Comparison of ENCODE assay signal across 10 cellular contexts in genomic region chr6:37244430-37245310, GRCh38. TPM values are rescaled to one million over a fixed set of nuclear protein-coding genes. Genes with fewer than 3 reads are reported as not detected.
DNase-seq lines count a peak whose midpoint lies in the region; FAIRE-seq and TF ChIP-seq lines count a peak whose summit lies in the region.
"Had no signal": no experiment of that assay in that cellular context is flagged by ENCODE, and none has a peak within 500 bp of the region (broad histone marks: within the 10 kb centered on the region; RNA-seq: fewer than 3 reads in every experiment).

No MANE protein-coding gene starts in this region.

- no peaks in the 10 kb centered on the region for H3K9me2 ChIP-seq in MM.1S (replicated peaks; ENCODE audit: insufficient read depth, low read length)

- H3K4me2 ChIP-seq in keratinocyte (ENCODE audit: control insufficient read depth, extremely low read depth, insufficient read depth, low read depth, low read length) (peak overlapping the region; percentile 39), MM.1S (ENCODE audit: low read depth, low read length) (no peak overlapping the region)

- H3K9me1 ChIP-seq in keratinocyte (ENCODE audit: control insufficient read depth, extremely low read depth, insufficient read depth, low read length) = no peaks in the 10 kb centered on the region

- H3K79me2 ChIP-seq in keratinocyte (ENCODE audit: control insufficient read depth, insufficient read depth, low read length) (no peaks in the 10 kb centered on the region), MM.1S (ENCODE audit: low read length) (no peaks in the 10 kb centered on the region)

- no peaks in the 10 kb centered on the region for H3K27me3 ChIP-seq in keratinocyte (ENCODE audit: control insufficient read depth, extremely low read depth, insufficient read depth, low read length)
- no peaks in the 10 kb centered on the region for H3K27me3 ChIP-seq in suprapubic skin
- H3K27me3 ChIP-seq in MM.1S (replicated peaks; ENCODE audit: insufficient read depth, low read length) = no peaks in the 10 kb centered on the region

- H3K4me3 ChIP-seq in astrocyte of the spinal cord (ENCODE audit: low read depth, low read length) (no peak overlapping the region), keratinocyte (ENCODE audit: control insufficient read depth in 2 of 3, extremely low read depth in 1 of 3, insufficient read depth in 2 of 3, low read depth in 1 of 3, low read length in 3 of 3) (peak overlapping the region in 1 of 3 experiments; percentile 9), suprapubic skin (no peak overlapping the region), MM.1S (ENCODE audit: low read length) (no peak overlapping the region)

- H4K20me1 ChIP-seq in keratinocyte (ENCODE audit: control insufficient read depth, extremely low read depth, insufficient read depth, low read length) (no peaks in the 10 kb centered on the region), MM.1S (ENCODE audit: insufficient read depth, low read length) (no peaks in the 10 kb centered on the region)

- H3K9me3 ChIP-seq in keratinocyte (ENCODE audit: control insufficient read depth, low read depth, low read length) (no peaks in the 10 kb centered on the region), suprapubic skin (no peaks in the 10 kb centered on the region), MM.1S (replicated peaks; ENCODE audit: insufficient read depth, low read length) (no peaks in the 10 kb centered on the region)

- no peaks in the 10 kb centered on the region for H3F3A ChIP-seq in MM.1S (ENCODE audit: insufficient read depth, low read length)

- FAIRE-seq in keratinocyte (lab: Jason Lieb, UNC) = peak; percentile 87
- FAIRE-seq: GM18507 had no signal

- 36% methylated on average over 6 of the region's 6 CpGs for WGBS in suprapubic skin

- H3K27ac ChIP-seq in keratinocyte (ENCODE audit: control insufficient read depth, insufficient read depth, low read length) (peak overlapping the region; percentile 59), suprapubic skin (peak overlapping the region; percentile 70), MM.1S (ENCODE audit: low read length) (no peak overlapping the region)

- in situ Hi-C loops in astrocyte of the spinal cord (cut with HindIII; ENCODE audit: low sequenced_read_pairs) = no loop called here

- no peak for TF ChIP-seq EP300 in suprapubic skin (IDR thresholded peaks at IDR 0.05)

- TF ChIP-seq POLR2A in suprapubic skin (IDR thresholded peaks at IDR 0.05) = no peak

- no peak overlapping the region for H3K9ac ChIP-seq in keratinocyte (ENCODE audit: control insufficient read depth, extremely low read depth, insufficient read depth, low read length)
- H3K9ac ChIP-seq in MM.1S (ENCODE audit: low read length) = no peak overlapping the region

- H2AFZ ChIP-seq in keratinocyte (ENCODE audit: control insufficient read depth, low read length) (no peak overlapping the region), MM.1S (ENCODE audit: low read length) (no peak overlapping the region)

- H3K36me3 ChIP-seq in keratinocyte (ENCODE audit: control insufficient read depth in 2 of 2, extremely low read depth in 1 of 2, insufficient read depth in 2 of 2, low read length in 2 of 2) (no peaks in the 10 kb centered on the region), suprapubic skin (no peaks in the 10 kb centered on the region), MM.1S (replicated peaks; ENCODE audit: insufficient read depth, low read length) (no peaks in the 10 kb centered on the region)

- DNase-seq in DMS 273 (lab: John Stamatoyannopoulos, UW; ENCODE audit: unreplicated experiment) (peak; percentile 91), NCI-H2107 treated with DMSO at 0.1 percent for 48 hours (lab: John Stamatoyannopoulos, UW; ENCODE audit: unreplicated experiment) (peak; percentile 35), astrocyte of the spinal cord (ENCODE audit: low read depth, low spot score) (peak; percentile 100), keratinocyte (ENCODE audit: low read depth, low spot score) (peak; percentile 97), suprapubic skin (ENCODE audit: low spot score in 2 of 2) (peak; percentile 86 to 89), NAMALWA (ENCODE audit: low spot score) (no peak), NCI-H1930 (lab: John Stamatoyannopoulos, UW) (no peak), MM.1S (no peak)
- DNase-seq: activated naive CD8-positive, alpha-beta T cell treated with anti-CD3 and anti-CD28 coated beads, Interleukin-2, amount 10 ng/mL, durations not matched to agents 7 days and 5 days had no signal

- H3K4me1 ChIP-seq in keratinocyte (ENCODE audit: control insufficient read depth, extremely low read depth, insufficient read depth, low read length) (peaks cover 49% of the 10 kb centered on the region), suprapubic skin (peaks cover 51% of the 10 kb centered on the region), MM.1S (ENCODE audit: low read length) (peaks cover 5% of the 10 kb centered on the region; the same call in 1 of the 2 replicates)

- TF ChIP-seq CTCF in astrocyte of the spinal cord (IDR thresholded peaks at IDR 0.05; ENCODE audit: low read depth, low read length) (no peak), keratinocyte (optimal IDR thresholded peaks at IDR 0.05 in 1 of 3, IDR thresholded peaks at IDR 0.05 in 1 of 3, conservative IDR thresholded peaks at IDR 0.05 in 1 of 3; ENCODE audit: extremely low read depth in 1 of 3, insufficient read depth in 2 of 3, low read length in 3 of 3) (no peak), suprapubic skin (IDR thresholded peaks at IDR 0.05) (no peak), MM.1S (IDR thresholded peaks at IDR 0.05; ENCODE audit: low read length) (no peak)

- dilution Hi-C loops in keratinocyte (cut with MboI; ENCODE audit: extremely low pct_ligation_motif_present, low sequenced_read_pairs) = no loop called here

RNA-seq across cellular contexts. Expression of gene TBC1D22B, which starts 12.9 kb away (rescaled TPM):
- 5.3 to 7.3 TPM (median 5.9 TPM) in 3 replicates for polyA plus RNA-seq in keratinocyte
- 6.8 TPM for polyA plus RNA-seq in keratinocyte (2011; ENCODE audit: low read depth)
- polyA plus RNA-seq in keratinocyte (2011; cell fraction: cytosol; rRNA removed) = 7.3 TPM in 2 replicates
- 8.6 and 9.5 TPM in 2 replicates for polyA plus RNA-seq in keratinocyte (2011; cell fraction: nucleus; rRNA removed)
- polyA plus RNA-seq in keratinocyte (2012; ENCODE audit: low replicate concordance) = 6.6 and 10.7 TPM in 2 replicates
- polyA minus RNA-seq in keratinocyte = 5.0 to 6.8 TPM (median 5.0 TPM) in 3 replicates
- polyA minus RNA-seq in keratinocyte (2011; cell fraction: cytosol; rRNA and poly(A)+ RNA removed) = 3.1 TPM
- polyA minus RNA-seq in keratinocyte (2011; cell fraction: nucleus; rRNA and poly(A)+ RNA removed) = 4.9 and 6.2 TPM in 2 replicates
- total RNA-seq in suprapubic skin = 10 to 100 TPM; 14.2 to 19.6 (median 18.4) TPM

RNA-seq across cellular contexts. Expression of gene TMEM217, which starts 13.3 kb away (rescaled TPM):
- 0.44 to 0.85 TPM (median 0.80 TPM) in 3 replicates for polyA plus RNA-seq in keratinocyte
- polyA plus RNA-seq in keratinocyte (2011; ENCODE audit: low read depth) = 9.2 TPM
- polyA plus RNA-seq in keratinocyte (2011; cell fraction: cytosol; rRNA removed) = 0.57 and 1.1 TPM in 2 replicates
- 2.0 and 2.9 TPM in 2 replicates for polyA plus RNA-seq in keratinocyte (2011; cell fraction: nucleus; rRNA removed)
- polyA plus RNA-seq in keratinocyte (2012; ENCODE audit: low replicate concordance) = 0.37 and 4.8 TPM in 2 replicates
- 0.36 to 0.63 TPM (median 0.38 TPM) in 3 replicates for polyA minus RNA-seq in keratinocyte
- 2.7 TPM for polyA minus RNA-seq in keratinocyte (2011; cell fraction: cytosol; rRNA and poly(A)+ RNA removed)
- 2.5 and 2.6 TPM in 2 replicates for polyA minus RNA-seq in keratinocyte (2011; cell fraction: nucleus; rRNA and poly(A)+ RNA removed)
- 1 to 10 TPM in 2 of 4 donors, under 1 TPM in 1, not detected in 1; 0.30 to 3.3 (median 2.6) TPM for total RNA-seq in suprapubic skin

Comparison
In these comparisons a context has a peak if more than half of its experiments do, and no peak if none do; other contexts are left out.
1. DNase-seq: peak in DMS 273 (single experiment), NCI-H2107 treated with DMSO at 0.1 percent for 48 hours (single experiment), astrocyte of the spinal cord (single experiment), keratinocyte (single experiment) and suprapubic skin (2 of 2); none in NAMALWA (single experiment), NCI-H1930 (0 of 2) and MM.1S (single experiment).